ENCODE assay signal across 30 cellular contexts in genomic region chr3:163813935-163814334, GRCh38.
"Had no signal": no experiment of that assay in that cellular context is flagged by ENCODE, and none has a peak within 500 bp of the region (broad histone marks: within the 10 kb centered on the region; RNA-seq: fewer than 3 reads in every experiment).

No MANE protein-coding gene starts in this region.

- H3K36me3 ChIP-seq: brain microvascular endothelial cell, WERI-Rb-1 had no signal

- H3K4me1 Mint-ChIP-seq: activated B cell treated with CpG ODN at 0.5 μM for 24 hours; activated CD8-positive, alpha-beta memory T cell treated with anti-CD3 and anti-CD28 coated beads, Interleukin-2, amount 10 ng/mL, durations not matched to agents 7 days and 5 days; activated naive CD4-positive, alpha-beta T cell treated with anti-CD3 and anti-CD28 coated beads, Interleukin-2, amount 10 ng/mL, durations not matched to agents 7 days and 5 days; activated naive CD8-positive, alpha-beta T cell treated with anti-CD3 and anti-CD28 coated beads, Interleukin-2, amount 10 ng/mL, durations not matched to agents 7 days and 5 days; central memory CD8-positive, alpha-beta T cell had no signal

- DNase-seq: activated B cell treated with CpG ODN at 0.5 μM for 24 hours; activated CD4-positive, alpha-beta memory T cell treated with anti-CD3 and anti-CD28 coated beads for 36 hours; activated CD4-positive, alpha-beta T cell treated with anti-CD3 and anti-CD28 coated beads for 48 hours; activated CD8-positive, alpha-beta memory T cell treated with anti-CD3 and anti-CD28 coated beads, Interleukin-2, amount 10 ng/mL, durations not matched to agents 7 days and 5 days; activated CD8-positive, alpha-beta memory T cell treated with anti-CD3 and anti-CD28 coated beads, Interleukin-2, amount 50 U/mL, for 4 hours; activated CD8-positive, alpha-beta T cell treated with anti-CD3 and anti-CD28 coated beads, Interleukin-2, amount 10 ng/mL, durations not matched to agents 7 days and 5 days; activated gamma-delta T cell; activated naive CD4-positive, alpha-beta T cell; activated naive CD4-positive, alpha-beta T cell treated with anti-CD3 and anti-CD28 coated beads, Interleukin-2, amount 10 ng/mL, durations not matched to agents 7 days and 5 days; activated naive CD8-positive, alpha-beta T cell treated with anti-CD3 and anti-CD28 coated beads, Interleukin-2, amount 10 ng/mL, durations not matched to agents 7 days and 5 days; activated T-cell treated with anti-CD3 and anti-CD28 coated beads, Interleukin-2, amount 50 U/mL, for 1 hour; activated T-cell treated with anti-CD3 and anti-CD28 coated beads, Interleukin-2, amount 50 U/mL, for 48 hours; brain microvascular endothelial cell; dorsolateral prefrontal cortex; effector memory CD4-positive, alpha-beta T cell; endodermal cell; foreskin fibroblast; head of caudate nucleus; T1000; WERI-Rb-1 had no signal

- H3K36me3 Mint-ChIP-seq: activated CD4-positive, alpha-beta memory T cell treated with anti-CD3 and anti-CD28 coated beads for 36 hours; activated CD8-positive, alpha-beta memory T cell treated with anti-CD3 and anti-CD28 coated beads, Interleukin-2, amount 10 ng/mL, durations not matched to agents 7 days and 5 days; activated naive CD4-positive, alpha-beta T cell treated with anti-CD3 and anti-CD28 coated beads, Interleukin-2, amount 10 ng/mL, durations not matched to agents 7 days and 5 days; activated naive CD4-positive, alpha-beta T cell treated with anti-CD3 and anti-CD28 coated beads, Interleukin-2, amount 50 U/mL, for 72 hours; activated naive CD8-positive, alpha-beta T cell treated with anti-CD3 and anti-CD28 coated beads, Interleukin-2, amount 10 ng/mL, durations not matched to agents 7 days and 5 days had no signal

- H3K27ac Mint-ChIP-seq: activated B cell treated with CpG ODN at 0.5 μM for 24 hours; activated CD4-positive, alpha-beta memory T cell treated with anti-CD3 and anti-CD28 coated beads for 36 hours; activated CD8-positive, alpha-beta memory T cell treated with anti-CD3 and anti-CD28 coated beads, Interleukin-2, amount 10 ng/mL, durations not matched to agents 7 days and 5 days; activated CD8-positive, alpha-beta T cell treated with anti-CD3 and anti-CD28 coated beads, Interleukin-2, amount 10 ng/mL, durations not matched to agents 7 days and 5 days; activated naive CD4-positive, alpha-beta T cell treated with anti-CD3 and anti-CD28 coated beads, Interleukin-2, amount 10 ng/mL, durations not matched to agents 7 days and 5 days; activated naive CD4-positive, alpha-beta T cell treated with anti-CD3 and anti-CD28 coated beads, Interleukin-2, amount 50 U/mL, for 72 hours; activated naive CD8-positive, alpha-beta T cell treated with anti-CD3 and anti-CD28 coated beads, Interleukin-2, amount 10 ng/mL, durations not matched to agents 7 days and 5 days; activated T-helper 1 cell treated with anti-CD3 and anti-CD28 coated beads, Interleukin-12 subunit alpha, Interleukin-12 subunit beta, Interleukin-2, Interleukin-4 antibody, amounts not matched to agents 30 ng/mL and 10 ng/mL and 1 ng/mL, durations not matched to agents 14 hours and 24 hours and 36 hours; activated T-helper 2 cell treated with anti-CD3 and anti-CD28 coated beads, Interferon-gamma antibody, Interleukin-2, Interleukin-4, amounts not matched to agents 10 μg/mL and 5 μg/mL and 100 μg/mL, durations not matched to agents 14 hours and 24 hours and 36 hours; dendritic cell treated with granulocyte-macrophage colony-stimulating factor and Interleukin-4, amounts not matched to agents 40 ng/mL and 50 ng/mL, for 4 days; endodermal cell; T-helper 1 cell treated with Interleukin-12 subunit alpha and Interleukin-12 subunit beta and Interleukin-4 antibody, amounts not matched to agents 30 μg/mL and 1 μg/mL, for 36 hours; T-helper 2 cell treated with Interferon-gamma antibody and Interleukin-4, amounts not matched to agents 5 μg/mL and 100 μg/mL, for 36 hours had no signal

- H3K27ac ChIP-seq: brain microvascular endothelial cell, coronary artery, dorsolateral prefrontal cortex, WERI-Rb-1 had no signal

- H3K9me3 Mint-ChIP-seq: activated naive CD8-positive, alpha-beta T cell treated with anti-CD3 and anti-CD28 coated beads, Interleukin-2, amount 10 ng/mL, durations not matched to agents 7 days and 5 days; activated T-helper 1 cell treated with anti-CD3 and anti-CD28 coated beads, Interleukin-12 subunit alpha, Interleukin-12 subunit beta, Interleukin-2, Interleukin-4 antibody, amounts not matched to agents 30 ng/mL and 10 ng/mL and 1 ng/mL, durations not matched to agents 14 hours and 24 hours and 36 hours; central memory CD8-positive, alpha-beta T cell had no signal

- H3K4me3 Mint-ChIP-seq: activated B cell treated with CpG ODN at 0.5 μM for 24 hours; activated CD4-positive, alpha-beta memory T cell treated with anti-CD3 and anti-CD28 coated beads for 36 hours; activated CD8-positive, alpha-beta memory T cell treated with anti-CD3 and anti-CD28 coated beads, Interleukin-2, amount 10 ng/mL, durations not matched to agents 7 days and 5 days; activated CD8-positive, alpha-beta T cell treated with anti-CD3 and anti-CD28 coated beads, Interleukin-2, amount 10 ng/mL, durations not matched to agents 7 days and 5 days; activated naive CD4-positive, alpha-beta T cell treated with anti-CD3 and anti-CD28 coated beads, Interleukin-2, amount 10 ng/mL, durations not matched to agents 7 days and 5 days; activated naive CD8-positive, alpha-beta T cell treated with anti-CD3 and anti-CD28 coated beads, Interleukin-2, amount 10 ng/mL, durations not matched to agents 7 days and 5 days; activated T-helper 1 cell treated with anti-CD3 and anti-CD28 coated beads, Interleukin-12 subunit alpha, Interleukin-12 subunit beta, Interleukin-2, Interleukin-4 antibody, amounts not matched to agents 30 ng/mL and 10 ng/mL and 1 ng/mL, durations not matched to agents 14 hours and 24 hours and 36 hours; central memory CD8-positive, alpha-beta T cell; dendritic cell treated with granulocyte-macrophage colony-stimulating factor and Interleukin-4, amounts not matched to agents 40 ng/mL and 50 ng/mL, for 4 days; endodermal cell; T-helper 1 cell treated with Interleukin-12 subunit alpha and Interleukin-12 subunit beta and Interleukin-4 antibody, amounts not matched to agents 30 μg/mL and 1 μg/mL, for 36 hours; T-helper 2 cell treated with Interferon-gamma antibody and Interleukin-4, amounts not matched to agents 5 μg/mL and 100 μg/mL, for 36 hours had no signal

- H3K27me3 ChIP-seq: brain microvascular endothelial cell, dorsolateral prefrontal cortex had no signal

- H3K27me3 Mint-ChIP-seq: activated B cell treated with CpG ODN at 0.5 μM for 24 hours; activated CD4-positive, alpha-beta memory T cell treated with anti-CD3 and anti-CD28 coated beads for 36 hours; activated CD8-positive, alpha-beta memory T cell treated with anti-CD3 and anti-CD28 coated beads, Interleukin-2, amount 10 ng/mL, durations not matched to agents 7 days and 5 days; activated naive CD4-positive, alpha-beta T cell treated with anti-CD3 and anti-CD28 coated beads, Interleukin-2, amount 10 ng/mL, durations not matched to agents 7 days and 5 days; activated naive CD8-positive, alpha-beta T cell treated with anti-CD3 and anti-CD28 coated beads, Interleukin-2, amount 10 ng/mL, durations not matched to agents 7 days and 5 days; central memory CD8-positive, alpha-beta T cell; dendritic cell treated with granulocyte-macrophage colony-stimulating factor and Interleukin-4, amounts not matched to agents 40 ng/mL and 50 ng/mL, for 4 days had no signal

- ATAC-seq: activated CD4-positive, CD25-positive, alpha-beta regulatory T cell treated with anti-CD3 and anti-CD28 coated beads, Interleukin-2, amount 50 U/mL, for 24 hours; activated CD8-positive, alpha-beta memory T cell treated with anti-CD3 and anti-CD28 coated beads, Interleukin-2, amount 10 ng/mL, durations not matched to agents 7 days and 5 days; activated CD8-positive, alpha-beta T cell treated with anti-CD3 and anti-CD28 coated beads, Interleukin-2, amount 10 ng/mL, durations not matched to agents 7 days and 5 days; activated naive CD4-positive, alpha-beta T cell treated with anti-CD3 and anti-CD28 coated beads, Interleukin-2, amount 50 U/mL, for 72 hours; esophagus mucosa had no signal

- H3K4me3 ChIP-seq: coronary artery, dorsolateral prefrontal cortex had no signal
